ENCODE assay signal across 1 cellular context in genomic region chr19:35328851-35329285, GRCh38.
TF ChIP-seq lines count a peak whose summit lies in the region.

Gene CD22 (plus strand): TSS chr19:35329187. CDS start chr19:35332041, 2,854 bp downstream.

TF ChIP-seq in GM23338, 12 proteins besides CTCF, POLR2A, EP300 and RAD21 (continued from another document):
- TF ChIP-seq REST (IDR thresholded peaks at IDR 0.05; ENCODE audit: unreplicated experiment) (no peak), EZH2 (IDR thresholded peaks at IDR 0.05; ENCODE audit: low read depth, unreplicated experiment) (no peak), EZH2phosphoT487 (IDR thresholded peaks at IDR 0.05; ENCODE audit: unreplicated experiment) (no peak), JUNB (IDR thresholded peaks at IDR 0.05; ENCODE audit: unreplicated experiment) (no peak), NANOG (IDR thresholded peaks at IDR 0.05; ENCODE audit: borderline replicate concordance) (no peak), POLR2AphosphoS5 (IDR thresholded peaks at IDR 0.05; ENCODE audit: low read depth) (no peak), ETS1 (IDR thresholded peaks at IDR 0.05) (no peak), ZNF114 (CRISPR knock-in tag; IDR thresholded peaks at IDR 0.05) (no peak)
